In genomic region chr20:21109144-21109543, GRCh38 we compare ENCODE assay signal across 23 cellular contexts. TPM values are rescaled to one million over a fixed set of nuclear protein-coding genes. Genes with fewer than 3 reads are reported as not detected.
DNase-seq lines count a peak whose midpoint lies in the region; ATAC-seq, FAIRE-seq and TF ChIP-seq lines count a peak whose summit lies in the region.
"Had no signal": no experiment of that assay in that cellular context is flagged by ENCODE, and none has a peak within 500 bp of the region (broad histone marks: within the 10 kb centered on the region; RNA-seq: fewer than 3 reads in every experiment).

No MANE protein-coding gene starts in this region.

- POLR2A ChIA-PET in endothelial cell of umbilical vein (lab: Charles Lee) = no interaction called here

- in situ Hi-C loops in gastrocnemius medialis (cut with MboI; ENCODE audit: low sequenced_read_pairs in 4 of 4) = no loop called here

- TF ChIP-seq POLR2A in endothelial cell of umbilical vein (IDR thresholded peaks at IDR 0.05; ENCODE audit: low read depth, low read length) (no peak), gastrocnemius medialis (IDR thresholded peaks at IDR 0.05) (no peak)

- BruUV-seq in endothelial cell of umbilical vein (replicated peaks; lab: Mats Ljungman, UMichigan) = no TSS peak

- H3K4me3 Mint-ChIP-seq in T-helper 2 cell treated with Interferon-gamma antibody and Interleukin-4, amounts not matched to agents 5 μg/mL and 100 μg/mL, for 36 hours = no peak overlapping the region
- H3K4me3 Mint-ChIP-seq: CD8-positive, alpha-beta memory T cell; HFFc6 had no signal

- H3K27me3 ChIP-seq in endothelial cell of umbilical vein (ENCODE audit: control insufficient read depth in 2 of 2, insufficient read depth in 2 of 2, low read length in 2 of 2) = peaks cover 49 to 70% of the 10 kb centered on the region in 2 experiments
- peaks cover 50% of the 10 kb centered on the region for H3K27me3 ChIP-seq in osteoblast (ENCODE audit: insufficient read depth, low read length)
- peaks cover 35 to 49% (median 42%) of the 10 kb centered on the region in 3 donors for H3K27me3 ChIP-seq in gastrocnemius medialis

- DNase-seq in ELR (ENCODE audit: low read depth) (peak; percentile 27), HT1080 (ENCODE audit: low read depth) (peak; percentile 40), endothelial cell of umbilical vein (ENCODE audit: low read depth, low spot score) (no peak), osteoblast (ENCODE audit: insufficient read length, low spot score, missing footprints) (peak; percentile 89), gastrocnemius medialis (no peak), NCI-H187 treated with DMSO at 0.1 percent for 48 hours (lab: John Stamatoyannopoulos, UW) (no peak)
- DNase-seq in activated naive CD4-positive, alpha-beta T cell treated with anti-CD3 and anti-CD28 coated beads, Interleukin-2, amount 50 U/mL, for 16 hours = no peak
- DNase-seq in T-helper 2 cell treated with Interferon-gamma antibody and Interleukin-4, amounts not matched to agents 5 μg/mL and 100 μg/mL, for 36 hours (ENCODE audit: low spot score) = no peak
- DNase-seq: AML-193; C1 segment of cervical spinal cord; CD8-positive, alpha-beta memory T cell; DMS79; HFFc6; NCI-H1092; NCI-H1436; NCI-H1930; NCI-H226; NCI-H510A treated with DMSO at 0.1 percent for 48 hours; NCI-H748 treated with DMSO at 0.1 percent for 48 hours; T-helper 1 cell had no signal

- H3K9ac ChIP-seq in endothelial cell of umbilical vein (replicated peaks; ENCODE audit: extremely low read depth, insufficient read depth, low read length) = no peak overlapping the region

- H3K36me3 Mint-ChIP-seq in T-helper 2 cell treated with Interferon-gamma antibody and Interleukin-4, amounts not matched to agents 5 μg/mL and 100 μg/mL, for 36 hours (ENCODE audit: low read depth) = no peaks in the 10 kb centered on the region
- H3K36me3 Mint-ChIP-seq: CD8-positive, alpha-beta memory T cell had no signal

- no peaks in the 10 kb centered on the region for H3K4me1 ChIP-seq in endothelial cell of umbilical vein (ENCODE audit: control insufficient read depth, extremely low read depth, insufficient read depth, low read length)
- H3K4me1 ChIP-seq in osteoblast (ENCODE audit: insufficient read depth, low read length) = no peaks in the 10 kb centered on the region
- H3K4me1 ChIP-seq in gastrocnemius medialis = peaks cover 0 to 14% of the 10 kb centered on the region in 2 donors

- no peaks in the 10 kb centered on the region for H3K9me1 ChIP-seq in endothelial cell of umbilical vein (replicated peaks; ENCODE audit: control insufficient read depth, extremely low read depth, insufficient read depth, low read length)

- CTCF ChIA-PET in endothelial cell of umbilical vein (lab: Charles Lee) = no interaction called here

- H3K79me2 ChIP-seq in endothelial cell of umbilical vein (ENCODE audit: control insufficient read depth, insufficient read depth, low read length) (no peaks in the 10 kb centered on the region), osteoblast (ENCODE audit: insufficient read depth, low read length) (no peaks in the 10 kb centered on the region)

- H3K4me2 ChIP-seq in endothelial cell of umbilical vein (ENCODE audit: insufficient read depth, low read length) = no peak overlapping the region
- no peak overlapping the region for H3K4me2 ChIP-seq in osteoblast (ENCODE audit: insufficient read depth, low read length)

- H3K36me3 ChIP-seq in endothelial cell of umbilical vein (ENCODE audit: control insufficient read depth in 2 of 2, extremely low read depth in 1 of 2, insufficient read depth in 2 of 2, low read length in 2 of 2) (no peaks in the 10 kb centered on the region), osteoblast (ENCODE audit: insufficient read depth, low read length) (no peaks in the 10 kb centered on the region), gastrocnemius medialis (no peaks in the 10 kb centered on the region)

- dilution Hi-C loops in endothelial cell of umbilical vein (cut with MboI; ENCODE audit: extremely low pct_ligation_motif_present, low sequenced_read_pairs) = no loop called here

- H3K27ac ChIP-seq in endothelial cell of umbilical vein (ENCODE audit: insufficient read depth, low read depth, low read length) (no peak overlapping the region), osteoblast (ENCODE audit: low read depth, low read length) (no peak overlapping the region), gastrocnemius medialis (no peak overlapping the region)

- H4K20me1 ChIP-seq in endothelial cell of umbilical vein (replicated peaks; ENCODE audit: control insufficient read depth, extremely low read depth, insufficient read depth, low read length) (no peaks in the 10 kb centered on the region), osteoblast (ENCODE audit: insufficient read depth, low read length) (no peaks in the 10 kb centered on the region)

- peaks cover 2% of the 10 kb centered on the region for H3K4me1 Mint-ChIP-seq in T-helper 2 cell treated with Interferon-gamma antibody and Interleukin-4, amounts not matched to agents 5 μg/mL and 100 μg/mL, for 36 hours (ENCODE audit: low read depth)

- no peak for ATAC-seq in gastrocnemius medialis
- ATAC-seq: GM12878 had no signal

- H2AFZ ChIP-seq in endothelial cell of umbilical vein (ENCODE audit: low read depth, low read length) (no peak overlapping the region), osteoblast (ENCODE audit: low read length) (no peak overlapping the region)

- H3K9me3 ChIP-seq in endothelial cell of umbilical vein (replicated peaks; ENCODE audit: control insufficient read depth, insufficient read depth, low read length) (no peaks in the 10 kb centered on the region), osteoblast (ENCODE audit: low read depth, low read length) (no peaks in the 10 kb centered on the region), gastrocnemius medialis (no peaks in the 10 kb centered on the region)

- no peak overlapping the region for H3K4me3 ChIP-seq in endothelial cell of umbilical vein (replicated peaks in 1 of 3; ENCODE audit: insufficient read depth in 1 of 3, low read depth in 1 of 3, low read length in 3 of 3)
- no peak overlapping the region for H3K4me3 ChIP-seq in osteoblast (ENCODE audit: insufficient read depth, low read length)
- no peak overlapping the region for H3K4me3 ChIP-seq in gastrocnemius medialis
- H3K4me3 ChIP-seq: GM12878 had no signal

- no peak overlapping the region for H3K27ac Mint-ChIP-seq in T-helper 2 cell treated with Interferon-gamma antibody and Interleukin-4, amounts not matched to agents 5 μg/mL and 100 μg/mL, for 36 hours
- H3K27ac Mint-ChIP-seq: CD8-positive, alpha-beta memory T cell; HFFc6 had no signal

- FAIRE-seq in endothelial cell of umbilical vein (lab: Jason Lieb, UNC) = no peak
- FAIRE-seq: GM12878, H54 had no signal

- H3K9me3 Mint-ChIP-seq in T-helper 2 cell treated with Interferon-gamma antibody and Interleukin-4, amounts not matched to agents 5 μg/mL and 100 μg/mL, for 36 hours = no peaks in the 10 kb centered on the region
- H3K9me3 Mint-ChIP-seq: HFFc6 had no signal

- TF ChIP-seq CTCF in endothelial cell of umbilical vein (IDR thresholded peaks at IDR 0.05; ENCODE audit: extremely low read depth in 1 of 2, insufficient read depth in 1 of 2, low read depth in 1 of 2, low read length in 2 of 2) (no peak), osteoblast (IDR thresholded peaks at IDR 0.05; ENCODE audit: extremely low read depth, low read depth, low read length) (no peak), gastrocnemius medialis (IDR thresholded peaks at IDR 0.05 in 4 of 5, conservative IDR thresholded peaks at IDR 0.05 in 1 of 5) (no peak)

- peaks cover 77% of the 10 kb centered on the region for H3K27me3 Mint-ChIP-seq in T-helper 2 cell treated with Interferon-gamma antibody and Interleukin-4, amounts not matched to agents 5 μg/mL and 100 μg/mL, for 36 hours (ENCODE audit: low read depth)

- intact Hi-C loops in endothelial cell of umbilical vein (cut with micrococcal nuclease) = no loop called here
- intact Hi-C loops in gastrocnemius medialis (cut with DNase I; ENCODE audit: low total_unique reads) = loop anchor here (10.0 kb wide), 1 partner anchor 396 kb away; no protein-coding TSS in a partner anchor

TF ChIP-seq in endothelial cell of umbilical vein, 7 proteins besides CTCF, POLR2A, EP300 and RAD21 (continues in another document):
- TF ChIP-seq JUN (IDR thresholded peaks at IDR 0.05; ENCODE audit: borderline replicate concordance, insufficient read depth, insufficient read length, low read depth) = peak; percentile 16
- no peak for TF ChIP-seq EZH2 (IDR thresholded peaks at IDR 0.05; ENCODE audit: borderline replicate concordance, low read depth, low read length, severe bottlenecking)
- no peak for TF ChIP-seq POLR2AphosphoS5 (IDR thresholded peaks at IDR 0.05; ENCODE audit: insufficient read depth, low read depth, low read length)
- TF ChIP-seq FOS (IDR thresholded peaks at IDR 0.05; ENCODE audit: borderline replicate concordance, insufficient read depth, low read length) = no peak

RNA-seq across cellular contexts. Expression of gene LINC00237, which starts 3.0 kb away (rescaled TPM):
- total RNA-seq in HT1080 (2014; rRNA removed; shearing (Covaris generic)) = not detected in 2 replicates
- polyA plus RNA-seq in HT1080 (2015; cell fraction: cytosol; rRNA removed) = not detected in 2 replicates
- not detected in 2 replicates for polyA plus RNA-seq in HT1080 (2015; cell fraction: nucleus; rRNA removed)
- total RNA-seq in endothelial cell of umbilical vein (not detected in 2 replicates), osteoblast (not detected in 2 replicates), gastrocnemius medialis (not detected)
- not detected in 2 replicates for polyA plus RNA-seq in endothelial cell of umbilical vein
- not detected in 2 replicates for polyA plus RNA-seq in endothelial cell of umbilical vein (2011; cell fraction: cytosol; rRNA removed)
- not detected in 2 replicates for polyA plus RNA-seq in endothelial cell of umbilical vein (2011; cell fraction: nucleus; rRNA removed)
- not detected in 2 replicates for polyA plus RNA-seq in endothelial cell of umbilical vein (2012)
- polyA minus RNA-seq in endothelial cell of umbilical vein = not detected in 2 replicates
- polyA minus RNA-seq in endothelial cell of umbilical vein (2011; cell fraction: cytosol; rRNA and poly(A)+ RNA removed) = not detected
- polyA minus RNA-seq in endothelial cell of umbilical vein (2011; cell fraction: nucleus; rRNA and poly(A)+ RNA removed) = not detected in 2 replicates
- total RNA-seq: CD8-positive, alpha-beta memory T cell; GM12878; HFFc6; LHCN-M2 had no signal
- polyA plus RNA-seq: CD8-positive, alpha-beta memory T cell; GM12878 had no signal

RNA-seq across cellular contexts. Expression of gene KIZ, which starts 16.7 kb away (rescaled TPM):
- 6.7 and 8.5 TPM in 2 replicates for total RNA-seq in HT1080 (2014; rRNA removed; shearing (Covaris generic))
- polyA plus RNA-seq in HT1080 (2015; cell fraction: cytosol; rRNA removed) = 8.2 and 8.7 TPM in 2 replicates
- polyA plus RNA-seq in HT1080 (2015; cell fraction: nucleus; rRNA removed) = 14.3 and 15.6 TPM in 2 replicates
- total RNA-seq in endothelial cell of umbilical vein (7.3 and 9.6 TPM in 2 replicates), osteoblast (40.1 and 40.5 TPM in 2 replicates), gastrocnemius medialis (10 to 100 TPM; 21.1 to 66.6 (median 34.6) TPM)
- polyA plus RNA-seq in endothelial cell of umbilical vein = 3.0 and 3.9 TPM in 2 replicates
- 5.0 and 6.0 TPM in 2 replicates for polyA plus RNA-seq in endothelial cell of umbilical vein (2011; cell fraction: cytosol; rRNA removed)
- polyA plus RNA-seq in endothelial cell of umbilical vein (2011; cell fraction: nucleus; rRNA removed) = 18.2 and 18.7 TPM in 2 replicates
- 7.7 and 8.8 TPM in 2 replicates for polyA plus RNA-seq in endothelial cell of umbilical vein (2012)
- polyA minus RNA-seq in endothelial cell of umbilical vein = 2.6 and 5.1 TPM in 2 replicates
- polyA minus RNA-seq in endothelial cell of umbilical vein (2011; cell fraction: cytosol; rRNA and poly(A)+ RNA removed) = 8.5 TPM
- polyA minus RNA-seq in endothelial cell of umbilical vein (2011; cell fraction: nucleus; rRNA and poly(A)+ RNA removed) = 7.4 and 8.8 TPM in 2 replicates

Comparison
In these comparisons a context has a peak if more than half of its experiments do, and no peak if none do; other contexts are left out.
1. DNase-seq: peak in ELR (single experiment), HT1080 (single experiment) and osteoblast (single experiment); none in endothelial cell of umbilical vein (single experiment), activated naive CD4-positive, alpha-beta T cell treated with anti-CD3 and anti-CD28 coated beads, Interleukin-2, amount 50 U/mL, for 16 hours (single experiment), T-helper 2 cell treated with Interferon-gamma antibody and Interleukin-4, amounts not matched to agents 5 μg/mL and 100 μg/mL, for 36 hours (single experiment), gastrocnemius medialis (0 of 2) and NCI-H187 treated with DMSO at 0.1 percent for 48 hours (single experiment).